Comparison of ENCODE assay signal across 8 cellular contexts in the genomic region with DNA sequence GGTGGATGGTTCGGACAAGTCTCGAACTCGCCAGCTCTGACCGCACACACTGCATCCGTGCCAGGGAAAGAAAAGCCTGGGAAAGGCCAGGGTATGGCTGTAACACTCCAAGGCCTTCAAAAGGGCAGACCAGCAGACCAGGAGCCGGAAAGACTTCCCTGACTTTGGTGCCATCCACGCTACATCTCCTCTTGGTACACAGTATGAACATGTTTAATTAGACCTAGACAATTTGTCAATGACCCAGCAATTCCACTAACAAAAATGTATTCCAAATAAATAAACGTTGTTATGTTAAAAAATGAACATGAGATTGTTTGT. TPM values are rescaled to one million over a fixed set of nuclear protein-coding genes. Genes with fewer than 3 reads are reported as not detected.
DNase-seq lines count a peak whose midpoint lies in the region; ATAC-seq and TF ChIP-seq lines count a peak whose summit lies in the region.

No MANE protein-coding gene starts in this region.

- H3K27me3 Mint-ChIP-seq in T-cell = no peaks in the 10 kb centered on the region

- H3K4me1 Mint-ChIP-seq in T-cell = peaks cover 39 to 42% (median 41%) of the 10 kb centered on the region in 3 donors

- peak overlapping the region; percentile 74 for H3K4me3 ChIP-seq in GM12864 (ENCODE audit: low read depth, low read length)
- H3K4me3 ChIP-seq in fibroblast of the aortic adventitia (ENCODE audit: low read depth, low read length) = peak overlapping the region; percentile 67
- H3K4me3 ChIP-seq in sigmoid colon = peak overlapping the region; percentile 82 to 97 (median 96)

- H3K27ac ChIP-seq in sigmoid colon = peak overlapping the region; percentile 93 to 95 (median 94)

- H3K4me1 ChIP-seq in sigmoid colon = peaks cover 0 to 49% (median 42%) of the 10 kb centered on the region in 4 donors

- WGBS in sigmoid colon, 2 donors = 1 to 7% methylated on average over 8 of the region's 8 CpGs

- in situ Hi-C loops in GM13976 (cut with MboI; ENCODE audit: low sequenced_read_pairs, unreplicated experiment) = no loop called here

- no peak for TF ChIP-seq EP300 in sigmoid colon (IDR thresholded peaks at IDR 0.05)

- CTCF ChIA-PET in T-cell (lab: Charles Lee) = interaction anchor here (0.6 to 1.3 kb wide), 8 partner anchors 17 to 203 kb away, joined by 3 to 12 read pairs (median 4); a partner anchor contains a TSS

- H3K4me3 Mint-ChIP-seq in T-cell = peak overlapping the region; percentile 83 to 94 (median 86)

- POLR2A ChIA-PET in T-cell (lab: Charles Lee) = interaction anchor here in 1 of 2 donors (0.6 kb wide), 1 partner anchor 57 kb away, joined by 3 read pairs; no protein-coding TSS in a partner anchor

- H3K36me3 Mint-ChIP-seq in T-cell = no peaks in the 10 kb centered on the region

- TF ChIP-seq CTCF in GM12864 (IDR thresholded peaks at IDR 0.05; ENCODE audit: low read depth, low read length, missing control alignments) (no peak), fibroblast of the aortic adventitia (IDR thresholded peaks at IDR 0.05; ENCODE audit: insufficient read depth, low read length) (no peak), sigmoid colon (IDR thresholded peaks at IDR 0.05) (no peak), GM13976 (IDR thresholded peaks at IDR 0.05; ENCODE audit: borderline replicate concordance, control extremely low read depth, extremely low read depth, insufficient read depth, missing control alignments) (no peak)

- H3K27ac Mint-ChIP-seq in T-cell = peak overlapping the region; percentile 91 to 96

- ATAC-seq in T-cell (replicated peaks in 1 of 4) (no peak), HG03045 (IDR thresholded peaks at IDR 0.05; ENCODE audit: unreplicated experiment) (no peak)

- TF ChIP-seq POLR2A in sigmoid colon (IDR thresholded peaks at IDR 0.05) = no peak

- no peak for DNase-seq in GM12864 (ENCODE audit: low read depth)
- DNase-seq in T-cell = no peak
- DNase-seq in fibroblast of the aortic adventitia (ENCODE audit: low read depth) = no peak
- DNase-seq in sigmoid colon = no peak
- DNase-seq in GM13976 (ENCODE audit: low spot score) = no peak
- no peak for DNase-seq in OCI-M1 (lab: John Stamatoyannopoulos, UW)
- DNase-seq in GM19238 (ENCODE audit: insufficient read length, low spot score) = no peak

- H3K36me3 ChIP-seq in sigmoid colon = no peaks in the 10 kb centered on the region

- no peaks in the 10 kb centered on the region for H3K9me3 Mint-ChIP-seq in T-cell

- intact Hi-C loops in sigmoid colon (cut with DNase I) = loop anchor here (2.0 to 5.0 kb wide), 3 partner anchors 17 to 217 kb away; a partner anchor contains a TSS

- no peaks in the 10 kb centered on the region for H3K27me3 ChIP-seq in sigmoid colon

- no peaks in the 10 kb centered on the region for H3K9me3 ChIP-seq in sigmoid colon

RNA-seq across cellular contexts. Expression of a gene that starts 0.6 kb away (rescaled TPM):
- total RNA-seq in T-cell = 10 to 100 TPM; 68.6 to 81.4 (median 72.8) TPM
- 29.4 and 53.1 TPM in 2 replicates for total RNA-seq in fibroblast of the aortic adventitia (ENCODE audit: low replicate concordance)
- total RNA-seq in sigmoid colon = 10 to 100 TPM; 58.2 to 87.5 (median 69.4) TPM
- 10 to 100 TPM; 15.3 to 21.8 (median 16.8) TPM for polyA plus RNA-seq in sigmoid colon

RNA-seq across cellular contexts. Expression of a gene that starts 17.7 kb away (rescaled TPM):
- total RNA-seq in T-cell (1 to 10 TPM in 4 of 5 donors, under 1 TPM in 1; 0.73 to 3.4 (median 1.1) TPM), fibroblast of the aortic adventitia (ENCODE audit: low replicate concordance) (0.25 and 6.1 TPM in 2 replicates), sigmoid colon (1 to 10 TPM in 1 of 4 donors, under 1 TPM in 3; 0.36 to 3.3 (median 0.52) TPM)
- 1 to 10 TPM in 1 of 3 donors, under 1 TPM in 1, not detected in 1; 0.69 to 3.1 TPM for polyA plus RNA-seq in sigmoid colon

RNA-seq across cellular contexts. Expression of a gene that starts 46.4 kb away (rescaled TPM):
- total RNA-seq in T-cell = under 1 TPM in 1 of 5 donors, not detected in 4; 0.15 TPM
- 0.27 TPM in 1 of 2 replicates, not detected in the other for total RNA-seq in fibroblast of the aortic adventitia (ENCODE audit: low replicate concordance)
- 1 to 10 TPM in 3 of 4 donors, under 1 TPM in 1; 0.82 to 4.2 (median 1.6) TPM for total RNA-seq in sigmoid colon
- polyA plus RNA-seq in sigmoid colon = under 1 TPM in 1 of 3 donors, not detected in 2; 0.19 TPM

RNA-seq across cellular contexts. Expression of a gene that starts 53.5 kb away (rescaled TPM):
- total RNA-seq in T-cell = 10 to 100 TPM in 4 of 5 donors, 1 to 10 TPM in 1; 9.4 to 19.0 (median 16.2) TPM
- total RNA-seq in fibroblast of the aortic adventitia (ENCODE audit: low replicate concordance) = 9.5 and 38.9 TPM in 2 replicates
- total RNA-seq in sigmoid colon = 10 to 100 TPM; 22.2 to 29.8 (median 25.9) TPM
- polyA plus RNA-seq in sigmoid colon = 10 to 100 TPM in 1 of 3 donors, 1 to 10 TPM in 2; 8.4 to 45.5 (median 9.7) TPM

RNA-seq across cellular contexts. Expression of a gene that starts 57.6 kb away (rescaled TPM):
- 10 to 100 TPM; 29.4 to 39.0 (median 37.1) TPM for total RNA-seq in T-cell
- total RNA-seq in fibroblast of the aortic adventitia (ENCODE audit: low replicate concordance) = 13.2 and 77.5 TPM in 2 replicates
- total RNA-seq in sigmoid colon = 10 to 100 TPM; 33.8 to 46.9 (median 40.1) TPM
- polyA plus RNA-seq in sigmoid colon = 10 to 100 TPM; 28.8 to 41.6 (median 37.9) TPM
